ENCODE assay signal across 16 cellular contexts in the genomic region with DNA sequence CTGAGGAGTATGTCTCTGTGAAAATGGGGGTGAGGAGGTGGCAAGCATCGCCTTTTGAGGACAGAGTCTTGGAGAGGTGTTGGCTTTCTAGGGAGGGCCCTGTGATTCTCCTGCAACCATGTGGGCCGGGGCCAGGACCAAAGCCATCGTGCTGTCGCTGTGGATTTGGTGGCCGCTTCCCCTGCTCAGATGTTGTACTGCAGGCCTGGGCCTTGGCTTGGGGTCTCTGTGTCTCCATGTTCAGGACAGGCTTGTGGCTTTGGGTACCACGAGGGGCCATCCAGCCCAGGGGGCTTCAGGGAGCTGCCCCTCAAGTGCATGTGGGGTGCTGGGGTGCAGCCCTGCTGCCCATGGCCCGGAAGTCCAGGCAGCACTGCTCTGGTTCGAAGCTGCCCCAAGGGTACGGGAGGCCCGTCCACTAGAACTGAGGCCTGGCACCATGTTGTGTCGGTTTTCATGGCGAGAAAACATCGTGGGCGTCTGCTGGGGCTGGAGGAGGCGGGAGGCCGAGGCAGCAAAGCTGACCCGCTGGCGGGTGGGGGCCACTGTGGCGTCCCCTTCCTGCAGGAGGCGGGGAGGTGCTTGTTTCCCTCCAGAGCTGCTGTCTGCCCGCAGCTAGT. TPM values are rescaled to one million over a fixed set of nuclear protein-coding genes. Genes with fewer than 3 reads are reported as not detected.
A peak's percentile ranks its signal among the peaks of the same experiment; 100 is the strongest.
DNase-seq lines count a peak whose midpoint lies in the region; ATAC-seq, FAIRE-seq and TF ChIP-seq lines count a peak whose summit lies in the region.
"Had no signal": no experiment of that assay in that cellular context is flagged by ENCODE, and none has a peak within 500 bp of the region (broad histone marks: within the 10 kb centered on the region; RNA-seq: fewer than 3 reads in every experiment).

No MANE protein-coding gene starts in this region.

- intact Hi-C loops in HepG2 (cut with micrococcal nuclease; ENCODE audit: unreplicated experiment): no loop called here
- intact Hi-C loops in naive thymus-derived CD4-positive, alpha-beta T cell (cut with micrococcal nuclease): no loop called here

- TF ChIP-seq CTCF in HepG2 (CRISPR knock-in tag; IDR thresholded peaks at IDR 0.05): no peak

- POLR2A ChIA-PET in HepG2 (lab: Yijun Ruan, JAX): no interaction called here
- POLR2A ChIA-PET in naive thymus-derived CD4-positive, alpha-beta T cell (lab: Charles Lee): interaction anchor here (1.5 kb wide), 1 partner anchor 16 kb away, joined by 4 read pairs; no protein-coding TSS in a partner anchor

- peaks cover 26% of the 10 kb centered on the region for H3K4me1 Mint-ChIP-seq in T-helper 17 cell
- H3K4me1 Mint-ChIP-seq in stimulated activated naive B cell treated with anti-CD40 and anti-IgM and Interleukin-4, amounts not matched to agents 10 μg/mL and 1 μg/mL and 100 μg/mL, for 72 hours: peaks cover 17 to 26% of the 10 kb centered on the region in 2 donors
- H3K4me1 Mint-ChIP-seq in activated naive CD8-positive, alpha-beta T cell treated with anti-CD3 and anti-CD28 coated beads, Interleukin-2, amount 50 U/mL, for 24 hours: peaks cover 30% of the 10 kb centered on the region
- peaks cover 8 to 56% (median 25%) of the 10 kb centered on the region in 7 donors for H3K4me1 Mint-ChIP-seq in naive thymus-derived CD4-positive, alpha-beta T cell
- peaks cover 9% of the 10 kb centered on the region for H3K4me1 Mint-ChIP-seq in T-helper 2 cell treated with Interferon-gamma antibody and Interleukin-4, amounts not matched to agents 5 μg/mL and 100 μg/mL, for 36 hours (ENCODE audit: low read depth)

- no peaks in the 10 kb centered on the region for H3K27me3 Mint-ChIP-seq in T-helper 17 cell
- H3K27me3 Mint-ChIP-seq in stimulated activated naive B cell treated with anti-CD40 and anti-IgM and Interleukin-4, amounts not matched to agents 10 μg/mL and 1 μg/mL and 100 μg/mL, for 72 hours: no peaks in the 10 kb centered on the region
- no peaks in the 10 kb centered on the region for H3K27me3 Mint-ChIP-seq in activated naive CD8-positive, alpha-beta T cell treated with anti-CD3 and anti-CD28 coated beads, Interleukin-2, amount 50 U/mL, for 24 hours
- H3K27me3 Mint-ChIP-seq in naive thymus-derived CD4-positive, alpha-beta T cell: no peaks in the 10 kb centered on the region
- H3K27me3 Mint-ChIP-seq in T-helper 2 cell treated with Interferon-gamma antibody and Interleukin-4, amounts not matched to agents 5 μg/mL and 100 μg/mL, for 36 hours (ENCODE audit: low read depth): no peaks in the 10 kb centered on the region

- H3K4me1 ChIP-seq in HepG2 (ENCODE audit: insufficient read depth, low read length): peaks cover 38% of the 10 kb centered on the region
- H3K4me1 ChIP-seq in naive thymus-derived CD4-positive, alpha-beta T cell (ENCODE audit: control insufficient read depth in 2 of 2, insufficient read depth in 2 of 2, low read length in 2 of 2): peaks cover 7 to 32% of the 10 kb centered on the region in 2 donors
- H3K4me1 ChIP-seq: Caco-2 had no signal

- TF ChIP-seq RAD21 in HepG2 (CRISPR knock-in tag; IDR thresholded peaks at IDR 0.05): no peak

- no peak overlapping the region for H3K4me3 ChIP-seq in HepG2 (replicated peaks in 1 of 3; ENCODE audit: insufficient read depth in 1 of 3, low read depth in 2 of 3, low read length in 3 of 3)
- no peak overlapping the region for H3K4me3 ChIP-seq in naive thymus-derived CD4-positive, alpha-beta T cell (ENCODE audit: low read length)
- H3K4me3 ChIP-seq: GM23248 had no signal

- peaks cover 45% of the 10 kb centered on the region for H3K79me2 ChIP-seq in HepG2 (ENCODE audit: insufficient read depth, low read length)

- H3K9me3 Mint-ChIP-seq in activated naive CD4-positive, alpha-beta T cell treated with anti-CD3 and anti-CD28 coated beads, Interleukin-2, amount 50 U/mL, for 72 hours: no peaks in the 10 kb centered on the region
- no peaks in the 10 kb centered on the region for H3K9me3 Mint-ChIP-seq in stimulated activated naive B cell treated with anti-CD40 and anti-IgM and Interleukin-4, amounts not matched to agents 10 μg/mL and 1 μg/mL and 100 μg/mL, for 72 hours
- H3K9me3 Mint-ChIP-seq in activated naive CD8-positive, alpha-beta T cell treated with anti-CD3 and anti-CD28 coated beads, Interleukin-2, amount 50 U/mL, for 24 hours: no peaks in the 10 kb centered on the region
- H3K9me3 Mint-ChIP-seq in naive thymus-derived CD4-positive, alpha-beta T cell: no peaks in the 10 kb centered on the region
- no peaks in the 10 kb centered on the region for H3K9me3 Mint-ChIP-seq in T-helper 2 cell treated with Interferon-gamma antibody and Interleukin-4, amounts not matched to agents 5 μg/mL and 100 μg/mL, for 36 hours

- no peak overlapping the region for H3K27ac ChIP-seq in HepG2 (ENCODE audit: extremely low read length, insufficient read depth, low read length)
- no peak overlapping the region for H3K27ac ChIP-seq in naive thymus-derived CD4-positive, alpha-beta T cell (ENCODE audit: low read depth, low read length)
- H3K27ac ChIP-seq: GM23248, HL-60 had no signal

- BruUV-seq in HepG2 (replicated peaks; lab: Mats Ljungman, UMichigan): no TSS peak

- TF ChIP-seq POLR2A in HepG2 (IDR thresholded peaks at IDR 0.05; ENCODE audit: insufficient read depth in 1 of 2, low read depth in 2 of 2, low read length in 2 of 2): no peak

- no peak for FAIRE-seq in HepG2 (lab: Jason Lieb, UNC)

- CTCF ChIA-PET in HepG2 (lab: Yijun Ruan, JAX; ENCODE audit: low intra/inter-chr PET ratio, low total read pairs): no interaction called here
- CTCF ChIA-PET in naive thymus-derived CD4-positive, alpha-beta T cell (lab: Charles Lee): no interaction called here

- peaks cover 15% of the 10 kb centered on the region; the same call in 1 of the 2 replicates for H4K20me1 ChIP-seq in HepG2 (ENCODE audit: insufficient read depth, low read length)

- peaks cover 4 to 16% of the 10 kb centered on the region in 2 experiments; a peak in 1 of 5 replicates for H3K36me3 ChIP-seq in HepG2 (replicated peaks in 1 of 2; ENCODE audit: control insufficient read depth in 1 of 2, insufficient read depth in 2 of 2, low read length in 2 of 2)
- H3K36me3 ChIP-seq in naive thymus-derived CD4-positive, alpha-beta T cell (ENCODE audit: control insufficient read depth in 2 of 3, insufficient read depth in 3 of 3, low read length in 3 of 3): peaks cover 0 to 7% (median 0%) of the 10 kb centered on the region in 3 experiments

- H2AFZ ChIP-seq in HepG2 (ENCODE audit: low read length): no peak overlapping the region
- H2AFZ ChIP-seq: GM23248 had no signal

- H3K27me3 ChIP-seq in HepG2 (ENCODE audit: control insufficient read depth in 1 of 2, insufficient read depth in 2 of 2, low read length in 2 of 2): no peaks in the 10 kb centered on the region
- H3K27me3 ChIP-seq in naive thymus-derived CD4-positive, alpha-beta T cell (ENCODE audit: control insufficient read depth in 2 of 2, insufficient read depth in 2 of 2, low read length in 2 of 2): no peaks in the 10 kb centered on the region

- H3K4me3 Mint-ChIP-seq in T-helper 17 cell: no peak overlapping the region
- H3K4me3 Mint-ChIP-seq in stimulated activated naive B cell treated with anti-CD40 and anti-IgM and Interleukin-4, amounts not matched to agents 10 μg/mL and 1 μg/mL and 100 μg/mL, for 72 hours: no peak overlapping the region
- H3K4me3 Mint-ChIP-seq in activated naive CD8-positive, alpha-beta T cell treated with anti-CD3 and anti-CD28 coated beads, Interleukin-2, amount 50 U/mL, for 24 hours: no peak overlapping the region
- peak overlapping the region in 1 of 10 donors; percentile 16 for H3K4me3 Mint-ChIP-seq in naive thymus-derived CD4-positive, alpha-beta T cell
- H3K4me3 Mint-ChIP-seq in T-helper 2 cell treated with Interferon-gamma antibody and Interleukin-4, amounts not matched to agents 5 μg/mL and 100 μg/mL, for 36 hours: no peak overlapping the region

- no peak overlapping the region for H3K9ac ChIP-seq in HepG2 (ENCODE audit: insufficient read depth, low read depth, low read length)
- H3K9ac ChIP-seq: GM23248 had no signal

- in situ Hi-C loops in HepG2 (cut with HindIII; ENCODE audit: extremely low pct_ligation_motif_present, low pct_unique_long_range_greater_than_20kb): no loop called here

- TF ChIP-seq EP300 in HepG2 (IDR thresholded peaks at IDR 0.05; ENCODE audit: low read depth in 2 of 2, low read length in 2 of 2) (no peak), HepG2 (CRISPR knock-in tag; IDR thresholded peaks at IDR 0.05; ENCODE audit: borderline replicate concordance) (no peak)

- H3K27ac Mint-ChIP-seq in activated naive CD4-positive, alpha-beta T cell treated with anti-CD3 and anti-CD28 coated beads, Interleukin-2, amount 50 U/mL, for 72 hours: peak overlapping the region; percentile 39 to 74
- peak overlapping the region; percentile 45 for H3K27ac Mint-ChIP-seq in T-helper 17 cell
- peak overlapping the region; percentile 31 for H3K27ac Mint-ChIP-seq in stimulated activated naive B cell treated with anti-CD40 and anti-IgM and Interleukin-4, amounts not matched to agents 10 μg/mL and 1 μg/mL and 100 μg/mL, for 72 hours
- H3K27ac Mint-ChIP-seq in activated naive CD8-positive, alpha-beta T cell treated with anti-CD3 and anti-CD28 coated beads, Interleukin-2, amount 50 U/mL, for 24 hours: no peak overlapping the region
- peak overlapping the region in 3 of 9 donors; percentile 25 to 58 (median 43) for H3K27ac Mint-ChIP-seq in naive thymus-derived CD4-positive, alpha-beta T cell
- H3K27ac Mint-ChIP-seq in T-helper 2 cell treated with Interferon-gamma antibody and Interleukin-4, amounts not matched to agents 5 μg/mL and 100 μg/mL, for 36 hours: no peak overlapping the region

- peak in 1 of 2 donors; percentile 9 for ATAC-seq in activated naive CD4-positive, alpha-beta T cell treated with anti-CD3 and anti-CD28 coated beads, Interleukin-2, amount 50 U/mL, for 72 hours
- ATAC-seq in T-helper 17 cell: no peak
- ATAC-seq in HepG2: peak; percentile 9; the same call in 2 of the 3 replicates
- no peak for ATAC-seq in stimulated activated naive B cell treated with anti-CD40 and anti-IgM and Interleukin-4, amounts not matched to agents 10 μg/mL and 1 μg/mL and 100 μg/mL, for 72 hours (replicated peaks)
- no peak for ATAC-seq in activated naive CD8-positive, alpha-beta T cell treated with anti-CD3 and anti-CD28 coated beads, Interleukin-2, amount 50 U/mL, for 24 hours
- ATAC-seq in naive thymus-derived CD4-positive, alpha-beta T cell: no peak

- no peak for DNase-seq in activated naive CD4-positive, alpha-beta T cell treated with anti-CD3 and anti-CD28 coated beads, Interleukin-2, amount 50 U/mL, for 72 hours (ENCODE audit: low spot score in 2 of 2)
- no peak for DNase-seq in activated naive CD4-positive, alpha-beta T cell treated with anti-CD3 and anti-CD28 coated beads, Interleukin-2, amount 50 U/mL, for 16 hours
- DNase-seq in T-helper 17 cell (no peak), HepG2 (ENCODE audit: low spot score) (no peak)
- no peak for DNase-seq in stimulated activated naive B cell treated with anti-CD40 and anti-IgM and Interleukin-4, amounts not matched to agents 10 μg/mL and 1 μg/mL and 100 μg/mL, for 72 hours
- DNase-seq in activated naive CD8-positive, alpha-beta T cell treated with anti-CD3 and anti-CD28 coated beads, Interleukin-2, amount 50 U/mL, for 24 hours: no peak
- DNase-seq in naive thymus-derived CD4-positive, alpha-beta T cell: no peak
- DNase-seq in T-helper 2 cell treated with Interferon-gamma antibody and Interleukin-4, amounts not matched to agents 5 μg/mL and 100 μg/mL, for 36 hours (ENCODE audit: low spot score): no peak
- DNase-seq: 8988T, C1 segment of cervical spinal cord, Caco-2, GM23248, KG1, NCI-H1092, NCI-H446 had no signal

- H3K36me3 Mint-ChIP-seq in activated naive CD4-positive, alpha-beta T cell treated with anti-CD3 and anti-CD28 coated beads, Interleukin-2, amount 50 U/mL, for 72 hours: peaks cover 0 to 13% of the 10 kb centered on the region in 2 donors
- H3K36me3 Mint-ChIP-seq in T-helper 17 cell (ENCODE audit: low read depth): no peaks in the 10 kb centered on the region
- H3K36me3 Mint-ChIP-seq in stimulated activated naive B cell treated with anti-CD40 and anti-IgM and Interleukin-4, amounts not matched to agents 10 μg/mL and 1 μg/mL and 100 μg/mL, for 72 hours: peaks cover 8 to 21% of the 10 kb centered on the region in 2 donors
- peaks cover 2% of the 10 kb centered on the region for H3K36me3 Mint-ChIP-seq in activated naive CD8-positive, alpha-beta T cell treated with anti-CD3 and anti-CD28 coated beads, Interleukin-2, amount 50 U/mL, for 24 hours (ENCODE audit: low read depth)
- H3K36me3 Mint-ChIP-seq in naive thymus-derived CD4-positive, alpha-beta T cell: peaks cover 0 to 5% (median 4%) of the 10 kb centered on the region in 5 donors
- H3K36me3 Mint-ChIP-seq in T-helper 2 cell treated with Interferon-gamma antibody and Interleukin-4, amounts not matched to agents 5 μg/mL and 100 μg/mL, for 36 hours (ENCODE audit: low read depth): peaks cover 7% of the 10 kb centered on the region

- H3K9me3 ChIP-seq in T-helper 17 cell (ENCODE audit: control insufficient read depth, low read length, poor library complexity, severe bottlenecking) (no peaks in the 10 kb centered on the region), HepG2 (ENCODE audit: low read length) (no peaks in the 10 kb centered on the region)
- H3K9me3 ChIP-seq in naive thymus-derived CD4-positive, alpha-beta T cell (ENCODE audit: control insufficient read depth in 2 of 3, low read length in 3 of 3): no peaks in the 10 kb centered on the region
- H3K9me3 ChIP-seq: Caco-2 had no signal

- WGBS in HepG2 (ENCODE audit: low lambda C conversion rate): 100% methylated on average over 3 of the region's 21 CpGs

- H3K4me2 ChIP-seq in HepG2 (ENCODE audit: low read depth, low read length): no peak overlapping the region

RNA-seq across cellular contexts. Expression of a gene that starts 55.4 kb away (rescaled TPM):
- total RNA-seq in activated naive CD4-positive, alpha-beta T cell treated with anti-CD3 and anti-CD28 coated beads, Interleukin-2, amount 50 U/mL, for 72 hours: 10 to 100 TPM; 26.6 to 43.8 TPM
- total RNA-seq in T-helper 17 cell: 100 to 1,000 TPM; 183 to 215 TPM
- total RNA-seq in HepG2 (2016; rRNA removed; fragmentation: Illumina TruSeq; extraction: Trizol): 6.9 and 9.6 TPM in 2 replicates
- 3.4 and 6.3 TPM in 2 replicates for total RNA-seq in HepG2 (2016; cell fraction: cytosol; rRNA removed; fragmentation: Illumina TruSeq; extraction: Trizol; ENCODE audit: low read depth)
- 7.7 and 7.9 TPM in 2 replicates for total RNA-seq in HepG2 (2016; cell fraction: insoluble cytoplasmic fraction; rRNA removed; fragmentation: Illumina TruSeq; extraction: Trizol)
- total RNA-seq in HepG2 (2016; cell fraction: membrane; rRNA removed; fragmentation: Illumina TruSeq; extraction: Trizol): 4.6 and 5.7 TPM in 2 replicates
- 10.6 and 12.2 TPM in 2 replicates for total RNA-seq in HepG2 (2016; cell fraction: nucleus; rRNA removed; fragmentation: Illumina TruSeq; extraction: Trizol)
- polyA plus RNA-seq in HepG2 (2011; rRNA removed): 4.7 and 5.9 TPM in 2 replicates
- polyA plus RNA-seq in HepG2 (2011; cell fraction: cytosol; rRNA removed): 3.8 and 4.2 TPM in 2 replicates
- polyA plus RNA-seq in HepG2 (2011; cell fraction: nucleus; rRNA removed): 20.3 and 21.2 TPM in 2 replicates
- polyA plus RNA-seq in HepG2 (2012): 10.1 and 12.3 TPM in 2 replicates
- 0.60 and 0.83 TPM in 2 replicates for polyA plus RNA-seq in HepG2 (2016; cell fraction: cytosol; fragmentation: Illumina TruSeq; extraction: Trizol; ENCODE audit: low read depth)
- polyA plus RNA-seq in HepG2 (2016; cell fraction: insoluble cytoplasmic fraction; fragmentation: Illumina TruSeq; extraction: Trizol; ENCODE audit: low read depth): 16.7 and 23.3 TPM in 2 replicates
- polyA plus RNA-seq in HepG2 (2016; cell fraction: membrane; fragmentation: Illumina TruSeq; extraction: Trizol; ENCODE audit: low read depth): 3.7 and 4.4 TPM in 2 replicates
- polyA plus RNA-seq in HepG2 (2016; cell fraction: nucleus; fragmentation: Illumina TruSeq; extraction: Trizol; ENCODE audit: insufficient read depth, low read depth): 33.8 and 34.3 TPM in 2 replicates
- 4.4 and 14.7 TPM in 2 replicates for polyA minus RNA-seq in HepG2 (2011; rRNA and poly(A)+ RNA removed; ENCODE audit: low replicate concordance)
- 16.7 and 22.2 TPM in 2 replicates for polyA minus RNA-seq in HepG2 (2011; cell fraction: cytosol; rRNA and poly(A)+ RNA removed)
- 10.9 and 12.1 TPM in 2 replicates for polyA minus RNA-seq in HepG2 (2011; cell fraction: nucleus; rRNA and poly(A)+ RNA removed)
- total RNA-seq in naive thymus-derived CD4-positive, alpha-beta T cell: 100 to 1,000 TPM in 2 of 5 experiments, 10 to 100 TPM in 3; 63.4 to 278 (median 97.9) TPM
- under 1 TPM; 0.61 to 0.92 TPM for polyA plus RNA-seq in naive thymus-derived CD4-positive, alpha-beta T cell

Comparison
In these comparisons a context has a peak if more than half of its experiments do, and no peak if none do; other contexts are left out.
1. H3K27ac Mint-ChIP-seq: peak in activated naive CD4-positive, alpha-beta T cell treated with anti-CD3 and anti-CD28 coated beads, Interleukin-2, amount 50 U/mL, for 72 hours (2 of 2), T-helper 17 cell (single experiment) and stimulated activated naive B cell treated with anti-CD40 and anti-IgM and Interleukin-4, amounts not matched to agents 10 μg/mL and 1 μg/mL and 100 μg/mL, for 72 hours (single experiment); none in activated naive CD8-positive, alpha-beta T cell treated with anti-CD3 and anti-CD28 coated beads, Interleukin-2, amount 50 U/mL, for 24 hours (single experiment) and T-helper 2 cell treated with Interferon-gamma antibody and Interleukin-4, amounts not matched to agents 5 μg/mL and 100 μg/mL, for 36 hours (single experiment).